In genomic region chr3:102512734-102513518, GRCh38 we compare ENCODE assay signal across 12 cellular contexts.
A peak's percentile ranks its signal among the peaks of the same experiment; 100 is the strongest.
DNase-seq lines count a peak whose midpoint lies in the region; ATAC-seq and TF ChIP-seq lines count a peak whose summit lies in the region.
"Had no signal": no experiment of that assay in that cellular context is flagged by ENCODE, and none has a peak within 500 bp of the region (broad histone marks: within the 10 kb centered on the region; RNA-seq: fewer than 3 reads in every experiment).

No MANE protein-coding gene starts in this region.

- H3K56ac ChIP-seq in IMR-90 (ENCODE audit: extremely low read depth, insufficient read depth, low read length): no peak overlapping the region

- no peaks in the 10 kb centered on the region for H3K9me1 ChIP-seq in IMR-90 (ENCODE audit: insufficient read depth, low read length)

- ATAC-seq in IMR-90 (ENCODE audit: low read depth) (no peak), GM21717 (IDR thresholded peaks at IDR 0.05; ENCODE audit: unreplicated experiment) (no peak)
- ATAC-seq: heart right ventricle had no signal

- H2BK5ac ChIP-seq in IMR-90 (ENCODE audit: low read depth, low read length, poor library complexity, severe bottlenecking): no peak overlapping the region

- no peak overlapping the region for H2BK120ac ChIP-seq in IMR-90 (ENCODE audit: low read depth, low read length)

- TF ChIP-seq POLR2A in IMR-90 (IDR thresholded peaks at IDR 0.05; ENCODE audit: low read depth, low read length): no peak

- no peak overlapping the region for H4K8ac ChIP-seq in IMR-90 (ENCODE audit: low read depth in 2 of 2, low read length in 2 of 2)

- H2BK15ac ChIP-seq in IMR-90 (ENCODE audit: low read depth, low read length): no peak overlapping the region

- H3K27me3 ChIP-seq in IMR-90 (ENCODE audit: control insufficient read depth, insufficient read depth, low read length): no peaks in the 10 kb centered on the region
- H3K27me3 ChIP-seq: heart right ventricle had no signal

- POLR2A ChIA-PET in IMR-90 (lab: Charles Lee; ENCODE audit: unreplicated experiment): interaction anchor here (0.6 kb wide), 1 partner anchor 264 kb away, joined by 9 read pairs; no protein-coding TSS in a partner anchor

- no peak overlapping the region for H3K9ac ChIP-seq in IMR-90 (ENCODE audit: low read depth, low read length)

- H3K9me3 ChIP-seq in IMR-90 (ENCODE audit: control insufficient read depth, insufficient read depth, low read length): no peaks in the 10 kb centered on the region
- H3K9me3 ChIP-seq: heart right ventricle had no signal

- intact Hi-C loops in IMR-90 (cut with micrococcal nuclease): no loop called here

- in situ Hi-C loops in IMR-90 (cut with MboI; ENCODE audit: low sequenced_read_pairs): no loop called here

- no peaks in the 10 kb centered on the region for H3K79me1 ChIP-seq in IMR-90 (ENCODE audit: low read depth in 1 of 2, low read length in 2 of 2)

- WGBS in IMR-90 (ENCODE audit: extremely low coverage in 2 of 2, insufficient read length in 1 of 2), 2 experiments: 34% methylated on average over 2 of the region's 5 CpGs; no CpG with 5 or more reads in 1 of the 2 experiments

- no peak overlapping the region for H3K27ac ChIP-seq in IMR-90 (ENCODE audit: insufficient read depth, low read length)
- H3K27ac ChIP-seq: heart right ventricle had no signal

- BruUV-seq in IMR-90 (replicated peaks; lab: Mats Ljungman, UMichigan): no TSS peak

- TF ChIP-seq CTCF in IMR-90 (conservative IDR thresholded peaks at IDR 0.05; ENCODE audit: low read depth, low read length) (no peak), epithelial cell of esophagus (IDR thresholded peaks at IDR 0.05; ENCODE audit: insufficient read depth, low read depth, low read length, missing control alignments) (no peak)

- CTCF ChIA-PET in IMR-90 (lab: Yijun Ruan, JAX): no interaction called here

- H2BK20ac ChIP-seq in IMR-90 (ENCODE audit: low read depth, low read length): no peak overlapping the region

- no peak overlapping the region for H3K23ac ChIP-seq in IMR-90 (ENCODE audit: low read depth, low read length)

- H3K4me3 ChIP-seq in IMR-90 (ENCODE audit: insufficient read depth, low read depth, low read length) (no peak overlapping the region), epithelial cell of esophagus (ENCODE audit: low read length) (no peak overlapping the region)
- H3K4me3 ChIP-seq: heart right ventricle had no signal

- no peak overlapping the region for H3K18ac ChIP-seq in IMR-90 (ENCODE audit: low read depth, low read length)

- dilution Hi-C loops in IMR-90 (cut with HindIII; ENCODE audit: low sequenced_read_pairs, unreplicated experiment): no loop called here

- H2AFZ ChIP-seq in IMR-90 (replicated peaks; ENCODE audit: low read length, poor library complexity): no peak overlapping the region

- no peak overlapping the region for H4K91ac ChIP-seq in IMR-90 (ENCODE audit: insufficient read depth, low read depth, low read length)

- H2AK5ac ChIP-seq in IMR-90 (ENCODE audit: low read depth, low read length): no peak overlapping the region

- H4K20me1 ChIP-seq in IMR-90 (ENCODE audit: insufficient read depth, low read length): no peaks in the 10 kb centered on the region

- no peak for TF ChIP-seq RAD21 in IMR-90 (IDR thresholded peaks at IDR 0.05; ENCODE audit: low read length)

- no peak overlapping the region for H4K5ac ChIP-seq in IMR-90 (ENCODE audit: low read depth, low read length)

- no peak overlapping the region for H3K14ac ChIP-seq in IMR-90 (replicated peaks; ENCODE audit: low read depth, low read length)

- H3K4me2 ChIP-seq in IMR-90 (ENCODE audit: low read depth, low read length): no peak overlapping the region

- no peaks in the 10 kb centered on the region for H3K36me3 ChIP-seq in IMR-90 (ENCODE audit: control insufficient read depth, insufficient read depth, low read length)
- H3K36me3 ChIP-seq: heart right ventricle had no signal

- H2AK9ac ChIP-seq in IMR-90 (replicated peaks; ENCODE audit: low read depth, low read length, poor library complexity): no peak overlapping the region

- H3K4ac ChIP-seq in IMR-90 (ENCODE audit: low read depth, low read length): no peak overlapping the region

- peak; percentile 76 for DNase-seq in COLO829 (ENCODE audit: low spot score)
- no peak for DNase-seq in IMR-90
- DNase-seq in NOMO-1 (lab: John Stamatoyannopoulos, UW; ENCODE audit: unreplicated experiment in 2 of 2): peak; percentile 20 to 65
- DNase-seq in epithelial cell of esophagus (ENCODE audit: low read depth): peak; percentile 59
- no peak for DNase-seq in activated effector memory CD4-positive, alpha-beta T cell treated with Interleukin-2 at 50 U/mL for 16 hours
- no peak for DNase-seq in EL
- DNase-seq in activated CD4-positive, CD25-positive, alpha-beta regulatory T cell treated with anti-CD3 and anti-CD28 coated beads, Interleukin-2, amount 50 U/mL, for 72 hours: no peak
- DNase-seq: activated naive CD8-positive, alpha-beta T cell treated with anti-CD3 and anti-CD28 coated beads for 36 hours; cerebellar nuclear complex; heart right ventricle; NCI-H1092 treated with DMSO at 0.1 percent for 48 hours had no signal

- H3K4me1 ChIP-seq in IMR-90 (ENCODE audit: control insufficient read depth, insufficient read depth, low read length): no peaks in the 10 kb centered on the region
- H3K4me1 ChIP-seq: heart right ventricle had no signal

TF ChIP-seq in IMR-90, 13 proteins besides CTCF, POLR2A, EP300 and RAD21:
- TF ChIP-seq CHD1 (IDR thresholded peaks at IDR 0.05; ENCODE audit: low read depth, low read length): no peak
- TF ChIP-seq MAFK (IDR thresholded peaks at IDR 0.05; ENCODE audit: low read depth, low read length): peak; percentile 50
- peak; percentile 48; the same call in 1 of the 2 replicates for TF ChIP-seq FOS (IDR thresholded peaks at IDR 0.05; ENCODE audit: low read depth, low read length)

Comparison
In these comparisons a context has a peak if more than half of its experiments do, and no peak if none do; other contexts are left out.
1. DNase-seq: peak in COLO829 (single experiment), NOMO-1 (2 of 2) and epithelial cell of esophagus (single experiment); none in IMR-90 (single experiment), activated effector memory CD4-positive, alpha-beta T cell treated with Interleukin-2 at 50 U/mL for 16 hours (single experiment), EL (single experiment) and activated CD4-positive, CD25-positive, alpha-beta regulatory T cell treated with anti-CD3 and anti-CD28 coated beads, Interleukin-2, amount 50 U/mL, for 72 hours (single experiment).